ENCODE assay signal across 8 cellular contexts in the genomic region with DNA sequence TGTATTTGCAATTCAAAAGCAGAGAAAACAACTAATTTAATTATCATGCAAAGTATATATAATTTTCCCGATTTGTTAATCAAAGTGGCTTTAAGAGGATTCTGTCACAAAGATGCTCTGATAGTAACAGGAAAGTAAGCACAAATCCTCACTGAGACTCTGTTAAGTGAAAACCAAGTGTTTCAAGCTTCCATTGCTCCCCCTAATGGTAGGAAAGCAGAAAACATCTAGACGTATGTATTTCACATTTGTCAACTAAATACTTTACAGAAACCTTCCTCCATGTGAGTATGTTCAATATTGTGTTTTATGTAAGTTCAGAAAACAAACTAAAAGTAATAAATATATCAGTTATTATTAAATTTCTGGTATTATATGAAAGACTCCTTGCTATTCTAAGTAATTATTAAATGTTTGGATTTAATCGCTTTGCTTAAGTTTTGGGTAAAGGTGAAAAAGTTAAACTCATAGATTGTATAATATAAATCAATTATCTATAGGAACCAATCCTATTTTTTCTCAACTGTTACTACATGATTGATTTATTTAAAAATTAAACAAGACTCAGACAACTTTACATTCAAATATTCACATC. TPM values are rescaled to one million over a fixed set of nuclear protein-coding genes. Genes with fewer than 3 reads are reported as not detected.
DNase-seq lines count a peak whose midpoint lies in the region; ATAC-seq and TF ChIP-seq lines count a peak whose summit lies in the region.

No MANE protein-coding gene starts in this region.

- no peak overlapping the region for H3K4me3 ChIP-seq in Caco-2 (ENCODE audit: low read depth, low read length)
- no peak overlapping the region for H3K4me3 ChIP-seq in brain microvascular endothelial cell (ENCODE audit: low read depth, low read length)
- no peak overlapping the region for H3K4me3 ChIP-seq in lower lobe of right lung
- no peak overlapping the region for H3K4me3 ChIP-seq in aorta (ENCODE audit: low read length in 2 of 2)

- CTCF ChIA-PET in Caco-2 (lab: Charles Lee), result interaction anchor here (0.6 to 1.4 kb wide), 4 partner anchors 63 to 593 kb away, joined by 3 to 6 read pairs (median 4); a partner anchor contains a TSS

- 31 to 33% methylated on average over 3 of the region's 3 CpGs for WGBS in aorta, 2 donors

- H3K9me3 ChIP-seq in Caco-2, result no peaks in the 10 kb centered on the region
- no peaks in the 10 kb centered on the region for H3K9me3 ChIP-seq in lower lobe of right lung
- no peaks in the 10 kb centered on the region for H3K9me3 ChIP-seq in aorta (ENCODE audit: control insufficient read depth, low read length)

- no peaks in the 10 kb centered on the region for H3K36me3 Mint-ChIP-seq in Caco-2 (ENCODE audit: insufficient read depth, unreplicated experiment)
- no peaks in the 10 kb centered on the region for H3K36me3 Mint-ChIP-seq in activated naive CD4-positive, alpha-beta T cell treated with anti-CD3 and anti-CD28 coated beads, Interleukin-2, amount 50 U/mL, for 72 hours

- H3K4me1 Mint-ChIP-seq in Caco-2 (ENCODE audit: low read depth, unreplicated experiment), result no peaks in the 10 kb centered on the region

- H3K36me3 ChIP-seq in Caco-2 (ENCODE audit: control insufficient read depth, insufficient read depth, low read length) (no peaks in the 10 kb centered on the region), brain microvascular endothelial cell (replicated peaks) (no peaks in the 10 kb centered on the region), lower lobe of right lung (no peaks in the 10 kb centered on the region), aorta (ENCODE audit: control insufficient read depth in 1 of 2, insufficient read depth in 2 of 2, low read length in 1 of 2) (no peaks in the 10 kb centered on the region)

- no peak overlapping the region for H3K4me3 Mint-ChIP-seq in Caco-2 (ENCODE audit: unreplicated experiment)

- in situ Hi-C loops in brain microvascular endothelial cell (cut with HindIII; ENCODE audit: low pct_ligation_motif_present, low sequenced_read_pairs), result no loop called here

- BruUV-seq in Caco-2 (replicated peaks; lab: Mats Ljungman, UMichigan), result no TSS peak

- DNase-seq in Caco-2 (peak in 1 of 2 experiments; percentile 35), NCI-H345 (lab: John Stamatoyannopoulos, UW) (peak; percentile 73), brain microvascular endothelial cell (peak; percentile 43), lower lobe of right lung (no peak), aorta (no peak)
- DNase-seq in activated naive CD4-positive, alpha-beta T cell treated with anti-CD3 and anti-CD28 coated beads, Interleukin-2, amount 50 U/mL, for 72 hours (ENCODE audit: low spot score in 2 of 2), result no peak

- H3K4me1 ChIP-seq in Caco-2, result no peaks in the 10 kb centered on the region
- H3K4me1 ChIP-seq in lower lobe of right lung, result no peaks in the 10 kb centered on the region
- no peaks in the 10 kb centered on the region for H3K4me1 ChIP-seq in aorta (ENCODE audit: control insufficient read depth in 1 of 2, insufficient read depth in 2 of 2, low read length in 2 of 2)

- POLR2A ChIA-PET in Caco-2 (lab: Charles Lee), result no interaction called here

- no peaks in the 10 kb centered on the region for H3K9me3 Mint-ChIP-seq in Caco-2 (ENCODE audit: unreplicated experiment)
- no peaks in the 10 kb centered on the region for H3K9me3 Mint-ChIP-seq in activated naive CD4-positive, alpha-beta T cell treated with anti-CD3 and anti-CD28 coated beads, Interleukin-2, amount 50 U/mL, for 72 hours

- intact Hi-C loops in Caco-2 (cut with micrococcal nuclease; ENCODE audit: unreplicated experiment), result loop anchor here (1.0 kb wide), 2 partner anchors 297 to 403 kb away; no protein-coding TSS in a partner anchor
- intact Hi-C loops in lower lobe of right lung (cut with DNase I), result loop anchor here (10.0 kb wide), 1 partner anchor 398 kb away; no protein-coding TSS in a partner anchor
- intact Hi-C loops in aorta (cut with DNase I), result loop anchor here (5.0 kb wide), 2 partner anchors 395 to 405 kb away; no protein-coding TSS in a partner anchor

- ATAC-seq in GM19035 (IDR thresholded peaks at IDR 0.05; ENCODE audit: unreplicated experiment) (peak; percentile 76), HG03280 (IDR thresholded peaks at IDR 0.05; ENCODE audit: unreplicated experiment) (peak; percentile 75), lower lobe of right lung (peak in 1 of 2 donors; percentile 66), aorta (ENCODE audit: low FRiP score) (no peak)
- ATAC-seq in activated naive CD4-positive, alpha-beta T cell treated with anti-CD3 and anti-CD28 coated beads, Interleukin-2, amount 50 U/mL, for 72 hours, result no peak

- H3K27ac ChIP-seq in brain microvascular endothelial cell, result no peak overlapping the region
- no peak overlapping the region for H3K27ac ChIP-seq in lower lobe of right lung
- H3K27ac ChIP-seq in aorta (ENCODE audit: low read depth in 1 of 2, low read length in 2 of 2), result no peak overlapping the region

- H3K27me3 ChIP-seq in Caco-2 (replicated peaks; ENCODE audit: control insufficient read depth, insufficient read depth, low read length) (no peaks in the 10 kb centered on the region), brain microvascular endothelial cell (replicated peaks) (no peaks in the 10 kb centered on the region), lower lobe of right lung (ENCODE audit: low read depth) (no peaks in the 10 kb centered on the region), aorta (ENCODE audit: control insufficient read depth in 1 of 2, insufficient read depth in 2 of 2, low read length in 1 of 2) (no peaks in the 10 kb centered on the region)

- peaks cover 6% of the 10 kb centered on the region for H3K27me3 Mint-ChIP-seq in Caco-2 (ENCODE audit: insufficient read depth, unreplicated experiment)

- no peak overlapping the region for H3K27ac Mint-ChIP-seq in Caco-2 (ENCODE audit: unreplicated experiment)
- H3K27ac Mint-ChIP-seq in activated naive CD4-positive, alpha-beta T cell treated with anti-CD3 and anti-CD28 coated beads, Interleukin-2, amount 50 U/mL, for 72 hours, result no peak overlapping the region

- peak; percentile 72 to 73 for TF ChIP-seq CTCF in Caco-2 (IDR thresholded peaks at IDR 0.05; ENCODE audit: insufficient read depth in 1 of 2, low read depth in 1 of 2, low read length in 1 of 2, severe bottlenecking in 1 of 2, unreplicated experiment in 1 of 2)
- peak; percentile 61 for TF ChIP-seq CTCF in brain microvascular endothelial cell (IDR thresholded peaks at IDR 0.05; ENCODE audit: low read depth, low read length, missing control alignments)
- TF ChIP-seq CTCF in lower lobe of right lung (IDR thresholded peaks at IDR 0.05), result peak; percentile 70

RNA-seq across cellular contexts. Expression of a gene that starts 1.5 kb away (rescaled TPM):
- total RNA-seq in Caco-2 (2022) (0.58 TPM in 1 of 2 replicates, not detected in the other), lower lobe of right lung (2.3 TPM), aorta (under 1 TPM in 1 of 2 donors, not detected in 1; 0.65 TPM)
- not detected for polyA plus RNA-seq in aorta
- not detected for total RNA-seq in activated naive CD4-positive, alpha-beta T cell treated with anti-CD3 and anti-CD28 coated beads, Interleukin-2, amount 50 U/mL, for 72 hours

RNA-seq across cellular contexts. Expression of a gene that starts 36.4 kb away (rescaled TPM):
- 0.20 and 0.35 TPM in 2 replicates for total RNA-seq in Caco-2 (2022)
- 11.0 TPM for total RNA-seq in lower lobe of right lung
- total RNA-seq in aorta, result 1 to 10 TPM; 6.5 to 7.9 TPM
- under 1 TPM; 0.25 to 0.46 TPM for polyA plus RNA-seq in aorta
- total RNA-seq in activated naive CD4-positive, alpha-beta T cell treated with anti-CD3 and anti-CD28 coated beads, Interleukin-2, amount 50 U/mL, for 72 hours, result not detected

Comparison
In these comparisons a context has a peak if more than half of its experiments do, and no peak if none do; other contexts are left out.
1. DNase-seq: peak in NCI-H345 (single experiment) and brain microvascular endothelial cell (single experiment); none in lower lobe of right lung (single experiment), aorta (0 of 2) and activated naive CD4-positive, alpha-beta T cell treated with anti-CD3 and anti-CD28 coated beads, Interleukin-2, amount 50 U/mL, for 72 hours (0 of 2).
2. ATAC-seq: peak in GM19035 (single experiment) and HG03280 (single experiment); none in aorta (single experiment) and activated naive CD4-positive, alpha-beta T cell treated with anti-CD3 and anti-CD28 coated beads, Interleukin-2, amount 50 U/mL, for 72 hours (0 of 2).
3. Peak in every context shown above with its lines, with median percentiles within 50 percentile points of each other: CTCF ChIP-seq.